In genomic region chr17:82238562-82239201, GRCh38 we compare ENCODE assay signal across 8 cellular contexts. TPM values are rescaled to one million over a fixed set of nuclear protein-coding genes. Genes with fewer than 3 reads are reported as not detected.
DNase-seq lines count a peak whose midpoint lies in the region; FAIRE-seq and TF ChIP-seq lines count a peak whose summit lies in the region.

No MANE protein-coding gene starts in this region.

- DNase-seq in DMS53 treated with DMSO at 0.1 percent for 48 hours (lab: John Stamatoyannopoulos, UW; ENCODE audit: unreplicated experiment) (peak; percentile 63), NCI-H2227 treated with DMSO at 0.1 percent for 48 hours (lab: John Stamatoyannopoulos, UW) (peak; percentile 44), esophagus squamous epithelium (lab: John Stamatoyannopoulos, UW) (no peak), osteocyte (ENCODE audit: extremely low spot score, unreplicated experiment) (no peak), vagina (ENCODE audit: extremely low spot score in 2 of 2) (no peak), RCC 7860 (ENCODE audit: low spot score) (no peak), NCI-H524 treated with DMSO at 0.1 percent for 48 hours (lab: John Stamatoyannopoulos, UW) (no peak)
- peak; percentile 77 for DNase-seq in activated T-cell treated with anti-CD3 and anti-CD28 coated beads, Interleukin-2, amount 50 U/mL, for 1 hour

- TF ChIP-seq CTCF in esophagus squamous epithelium (IDR thresholded peaks at IDR 0.05) = peak in 1 of 6 experiments; percentile 17
- no peak for TF ChIP-seq CTCF in osteocyte (IDR thresholded peaks at IDR 0.05)
- TF ChIP-seq CTCF in vagina (IDR thresholded peaks at IDR 0.05) = no peak

- H3K4me1 ChIP-seq in esophagus squamous epithelium (peaks cover 75 to 98% (median 79%) of the 10 kb centered on the region in 3 donors), vagina (peaks cover 93% of the 10 kb centered on the region)

- WGBS in esophagus squamous epithelium, 2 donors = 18 to 25% methylated on average over 15 to 26 of the region's 33 CpGs

- H3K4me3 ChIP-seq in esophagus squamous epithelium (peak overlapping the region; percentile 9 to 56 (median 21)), vagina (peak overlapping the region; percentile 21 to 39)

- no peaks in the 10 kb centered on the region for H3K9me3 ChIP-seq in esophagus squamous epithelium
- no peaks in the 10 kb centered on the region for H3K9me3 ChIP-seq in vagina

- H3K36me3 Mint-ChIP-seq in osteocyte (ENCODE audit: unreplicated experiment) = peaks cover 3% of the 10 kb centered on the region

- TF ChIP-seq POLR2A in esophagus squamous epithelium (IDR thresholded peaks at IDR 0.05) (peak in 2 of 4 donors; percentile 47 to 53), vagina (IDR thresholded peaks at IDR 0.05) (no peak)

- peak overlapping the region; percentile 92 for H3K27ac Mint-ChIP-seq in osteocyte (ENCODE audit: unreplicated experiment)

- no peak for FAIRE-seq in RCC 7860 (lab: Jason Lieb, UNC)

- H3K9me3 Mint-ChIP-seq in osteocyte (ENCODE audit: unreplicated experiment) = no peaks in the 10 kb centered on the region

- H3K27me3 Mint-ChIP-seq in osteocyte (ENCODE audit: unreplicated experiment) = no peaks in the 10 kb centered on the region

- H3K27me3 ChIP-seq in esophagus squamous epithelium = no peaks in the 10 kb centered on the region
- H3K27me3 ChIP-seq in vagina = no peaks in the 10 kb centered on the region

- peak overlapping the region; percentile 62 to 86 (median 74) for H3K27ac ChIP-seq in esophagus squamous epithelium
- H3K27ac ChIP-seq in vagina = peak overlapping the region; percentile 85

- intact Hi-C loops in esophagus squamous epithelium (cut with DNase I) (loop anchor here (5.0 kb wide), 1 partner anchor 84 kb away; no protein-coding TSS in a partner anchor), vagina (cut with DNase I) (no loop called here)

- H3K4me3 Mint-ChIP-seq in osteocyte (ENCODE audit: unreplicated experiment) = peak overlapping the region; percentile 46

- peaks cover 71% of the 10 kb centered on the region for H3K4me1 Mint-ChIP-seq in osteocyte (ENCODE audit: unreplicated experiment)

- H3K36me3 ChIP-seq in esophagus squamous epithelium = peaks cover 6 to 53% (median 12%) of the 10 kb centered on the region in 3 donors
- H3K36me3 ChIP-seq in vagina = peaks cover 0 to 5% of the 10 kb centered on the region in 2 donors

RNA-seq across cellular contexts. Expression of gene SLC16A3, which starts 9.8 kb away (rescaled TPM):
- 10 to 100 TPM; 18.8 to 32.9 (median 21.7) TPM for total RNA-seq in esophagus squamous epithelium
- 12.9 and 18.1 TPM in 2 replicates for total RNA-seq in osteocyte
- 21.1 TPM for total RNA-seq in vagina

RNA-seq across cellular contexts. Expression of gene CCDC57, which starts 26.0 kb away (rescaled TPM):
- 10 to 100 TPM in 2 of 4 donors, 1 to 10 TPM in 2; 7.9 to 22.1 (median 9.8) TPM for total RNA-seq in esophagus squamous epithelium
- 50.8 and 57.9 TPM in 2 replicates for total RNA-seq in osteocyte
- total RNA-seq in vagina = 26.5 TPM

RNA-seq across cellular contexts. Expression of gene CSNK1D, which starts 34.8 kb away (rescaled TPM):
- total RNA-seq in esophagus squamous epithelium (100 to 1,000 TPM in 1 of 4 donors, 10 to 100 TPM in 3; 24.6 to 102 (median 57.1) TPM), osteocyte (118 and 124 TPM in 2 replicates), vagina (67.8 TPM)

Comparison
In these comparisons a context has a peak if more than half of its experiments do, and no peak if none do; other contexts are left out.
1. DNase-seq: peak in DMS53 treated with DMSO at 0.1 percent for 48 hours (single experiment), NCI-H2227 treated with DMSO at 0.1 percent for 48 hours (single experiment) and activated T-cell treated with anti-CD3 and anti-CD28 coated beads, Interleukin-2, amount 50 U/mL, for 1 hour (single experiment); none in esophagus squamous epithelium (single experiment), osteocyte (single experiment), vagina (0 of 2), RCC 7860 (single experiment) and NCI-H524 treated with DMSO at 0.1 percent for 48 hours (single experiment).